In the genomic region with DNA sequence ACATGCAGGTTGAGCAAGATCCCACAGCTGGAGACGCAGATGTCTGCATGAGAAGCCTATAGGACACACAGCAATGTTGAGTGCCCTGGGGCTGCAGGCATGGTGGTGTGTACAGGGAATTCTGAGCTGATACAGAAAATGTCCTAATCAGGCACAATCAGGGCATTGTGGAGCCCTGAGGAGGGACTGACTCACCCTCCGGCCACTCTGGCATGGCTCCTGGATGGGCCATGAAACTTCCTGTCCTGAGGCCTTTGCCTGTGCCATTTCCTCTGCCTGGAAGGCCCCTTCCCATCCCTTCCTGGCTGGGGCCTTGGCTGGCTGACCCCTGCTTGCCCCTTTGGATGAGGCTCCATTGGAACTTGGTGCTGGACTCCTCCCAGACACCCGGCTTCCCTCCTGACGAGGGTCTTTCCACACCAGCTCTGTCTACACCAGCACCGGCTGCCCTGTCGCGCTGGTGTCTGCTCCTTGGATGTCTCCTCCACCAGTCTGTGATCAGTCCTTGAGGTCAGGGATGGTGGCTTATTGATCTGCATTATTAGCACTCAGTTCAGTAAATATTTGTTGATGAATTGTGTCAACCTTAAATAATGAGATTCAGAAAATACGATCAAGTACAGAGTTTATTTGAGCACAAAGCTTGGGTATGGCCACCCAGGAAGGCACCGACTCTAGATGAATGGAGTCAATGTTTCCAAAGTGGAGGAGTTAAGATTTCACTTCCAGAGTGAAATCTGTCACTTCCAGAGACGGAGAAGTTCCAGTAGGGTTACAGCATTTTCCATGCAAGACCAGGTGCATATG, we compare ENCODE assay signal across 11 cellular contexts. TPM values are rescaled to one million over a fixed set of nuclear protein-coding genes. Genes with fewer than 3 reads are reported as not detected.
DNase-seq lines count a peak whose midpoint lies in the region; ATAC-seq and TF ChIP-seq lines count a peak whose summit lies in the region.
"Had no signal": no experiment of that assay in that cellular context is flagged by ENCODE, and none has a peak within 500 bp of the region (broad histone marks: within the 10 kb centered on the region; RNA-seq: fewer than 3 reads in every experiment).

No MANE protein-coding gene starts in this region.

- H3K4me3 ChIP-seq in adipocyte (ENCODE audit: low read length) = no peak overlapping the region
- H3K4me3 ChIP-seq in CD8-positive, alpha-beta memory T cell (ENCODE audit: low read length) = no peak overlapping the region

- H3K9ac ChIP-seq in adipocyte (ENCODE audit: low read length) = no peak overlapping the region

- H3K9me3 Mint-ChIP-seq in progenitor cell of endocrine pancreas (ENCODE audit: low read depth) = no peaks in the 10 kb centered on the region
- peaks cover 0 to 4% (median 3%) of the 10 kb centered on the region in 5 donors for H3K9me3 Mint-ChIP-seq in CD8-positive, alpha-beta memory T cell
- H3K9me3 Mint-ChIP-seq: activated T-cell treated with anti-CD3 and anti-CD28 coated beads, Interleukin-2, amount 50 U/mL, for 4 hours had no signal

- no peak overlapping the region for H3K4me3 Mint-ChIP-seq in progenitor cell of endocrine pancreas (ENCODE audit: low read depth)
- no peak overlapping the region for H3K4me3 Mint-ChIP-seq in CD8-positive, alpha-beta memory T cell
- H3K4me3 Mint-ChIP-seq: activated T-cell treated with anti-CD3 and anti-CD28 coated beads, Interleukin-2, amount 50 U/mL, for 4 hours; T-helper 2 cell treated with Interferon-gamma antibody and Interleukin-4, amounts not matched to agents 5 μg/mL and 100 μg/mL, for 36 hours had no signal

- no peaks in the 10 kb centered on the region for H3K36me3 Mint-ChIP-seq in progenitor cell of endocrine pancreas (ENCODE audit: insufficient read depth)
- H3K36me3 Mint-ChIP-seq in CD8-positive, alpha-beta memory T cell = peaks cover 0 to 7% (median 0%) of the 10 kb centered on the region in 3 donors

- no peak for TF ChIP-seq CTCF in progenitor cell of endocrine pancreas (IDR thresholded peaks at IDR 0.05; ENCODE audit: unreplicated experiment)

- POLR2A ChIA-PET in CD8-positive, alpha-beta memory T cell (lab: Charles Lee) = no interaction called here

- H3K27me3 ChIP-seq in adipocyte (replicated peaks; ENCODE audit: control insufficient read depth, insufficient read depth, low read length) = no peaks in the 10 kb centered on the region
- no peaks in the 10 kb centered on the region for H3K27me3 ChIP-seq in CD8-positive, alpha-beta memory T cell (ENCODE audit: insufficient read depth, low read length, poor library complexity, severe bottlenecking)

- H3K4me1 Mint-ChIP-seq in progenitor cell of endocrine pancreas (ENCODE audit: low read depth) = peaks cover 26% of the 10 kb centered on the region
- H3K4me1 Mint-ChIP-seq in CD8-positive, alpha-beta memory T cell = peaks cover 6 to 10% (median 9%) of the 10 kb centered on the region in 3 donors

- H3K27ac Mint-ChIP-seq in progenitor cell of endocrine pancreas = peak overlapping the region; percentile 91
- H3K27ac Mint-ChIP-seq in CD8-positive, alpha-beta memory T cell = no peak overlapping the region
- H3K27ac Mint-ChIP-seq: T-helper 2 cell treated with Interferon-gamma antibody and Interleukin-4, amounts not matched to agents 5 μg/mL and 100 μg/mL, for 36 hours had no signal

- DNase-seq in ELF-1 (ENCODE audit: low read depth, low spot score) (peak; percentile 85), adipocyte (ENCODE audit: low read depth) (peak; percentile 66), glomerular visceral epithelial cell (ENCODE audit: extremely low spot score) (peak; percentile 49), progenitor cell of endocrine pancreas (ENCODE audit: low spot score, unreplicated experiment) (no peak), mucosa of gallbladder (ENCODE audit: low spot score) (no peak), iPS-NIHi11 (ENCODE audit: low spot score) (no peak)
- no peak for DNase-seq in CD8-positive, alpha-beta memory T cell
- DNase-seq: activated T-cell treated with anti-CD3 and anti-CD28 coated beads, Interleukin-2, amount 50 U/mL, for 4 hours; NCI-H2227 treated with DMSO at 0.1 percent for 48 hours had no signal

- no peaks in the 10 kb centered on the region for H3K27me3 Mint-ChIP-seq in progenitor cell of endocrine pancreas
- H3K27me3 Mint-ChIP-seq in CD8-positive, alpha-beta memory T cell = peaks cover 6 to 8% of the 10 kb centered on the region in 2 donors

- no peaks in the 10 kb centered on the region for H3K36me3 ChIP-seq in adipocyte (ENCODE audit: control insufficient read depth, insufficient read depth, low read length, severe bottlenecking)
- no peaks in the 10 kb centered on the region for H3K36me3 ChIP-seq in CD8-positive, alpha-beta memory T cell (ENCODE audit: insufficient read depth, low read length)

- peaks cover 26% of the 10 kb centered on the region for H3K4me1 ChIP-seq in adipocyte (ENCODE audit: control insufficient read depth, insufficient read depth, low read length)
- H3K4me1 ChIP-seq in CD8-positive, alpha-beta memory T cell (ENCODE audit: insufficient read depth, low read length) = peaks cover 15% of the 10 kb centered on the region

- no peak overlapping the region for H3K27ac ChIP-seq in CD8-positive, alpha-beta memory T cell (ENCODE audit: low read depth, low read length)

- CTCF ChIA-PET in CD8-positive, alpha-beta memory T cell (lab: Charles Lee) = no interaction called here

- no peak for ATAC-seq in GM21367 (IDR thresholded peaks at IDR 0.05; ENCODE audit: unreplicated experiment)
- ATAC-seq: activated T-cell treated with anti-CD3 and anti-CD28 coated beads, Interleukin-2, amount 50 U/mL, for 4 hours had no signal

- no peaks in the 10 kb centered on the region for H3K9me3 ChIP-seq in adipocyte (ENCODE audit: control insufficient read depth, low read length)
- H3K9me3 ChIP-seq in CD8-positive, alpha-beta memory T cell (ENCODE audit: low read length) = no peaks in the 10 kb centered on the region

RNA-seq across cellular contexts. Expression of a gene that starts 16.8 kb away (rescaled TPM):
- total RNA-seq in progenitor cell of endocrine pancreas (31.9 and 32.9 TPM in 2 replicates), mucosa of gallbladder (22.7 TPM)
- 10 to 100 TPM; 18.4 to 19.9 TPM for total RNA-seq in CD8-positive, alpha-beta memory T cell
- 2.3 TPM for polyA plus RNA-seq in CD8-positive, alpha-beta memory T cell

Comparison
In these comparisons a context has a peak if more than half of its experiments do, and no peak if none do; other contexts are left out.
1. DNase-seq: peak in ELF-1 (single experiment), adipocyte (single experiment) and glomerular visceral epithelial cell (single experiment); none in progenitor cell of endocrine pancreas (single experiment), mucosa of gallbladder (single experiment), iPS-NIHi11 (single experiment) and CD8-positive, alpha-beta memory T cell (0 of 5).